In genomic region chr4:78660559-78660958, GRCh38 we compare ENCODE assay signal across 19 cellular contexts.
DNase-seq lines count a peak whose midpoint lies in the region; ATAC-seq, FAIRE-seq and TF ChIP-seq lines count a peak whose summit lies in the region.
"Had no signal": no experiment of that assay in that cellular context is flagged by ENCODE, and none has a peak within 500 bp of the region (broad histone marks: within the 10 kb centered on the region; RNA-seq: fewer than 3 reads in every experiment).

No MANE protein-coding gene starts in this region.

- in situ Hi-C loops in IMR-90 (cut with MboI; ENCODE audit: low sequenced_read_pairs) (no loop called here), K562 (cut with MboI) (no loop called here)

- BruUV-seq in IMR-90 (replicated peaks; lab: Mats Ljungman, UMichigan) = no TSS peak
- BruUV-seq in K562 (replicated peaks; lab: Mats Ljungman, UMichigan) = no TSS peak

- dilution Hi-C loops in IMR-90 (cut with HindIII; ENCODE audit: low sequenced_read_pairs, unreplicated experiment) = no loop called here

- FAIRE-seq in K562 (lab: Jason Lieb, UNC) = no peak
- FAIRE-seq: G401.6, GM12891, HepG2, HTR-8/SVneo had no signal

- H3K4ac ChIP-seq in IMR-90 (ENCODE audit: low read depth, low read length) = no peak overlapping the region

- 100% methylated on average over 1 of the region's 4 CpGs; no CpG with 5 or more reads in 1 of the 2 experiments for WGBS in IMR-90 (ENCODE audit: extremely low coverage in 2 of 2, insufficient read length in 1 of 2), 2 experiments
- 41% methylated on average over 4 of the region's 4 CpGs for WGBS in K562 (ENCODE audit: insufficient coverage, low coverage, missing lambda C conversion rate)

- H3K4me1 ChIP-seq in IMR-90 (ENCODE audit: control insufficient read depth, insufficient read depth, low read length) = peaks cover 5% of the 10 kb centered on the region; the same call in 1 of the 2 replicates
- H3K4me1 ChIP-seq in K562 (replicated peaks in 1 of 2; ENCODE audit: control insufficient read depth in 2 of 2, insufficient read depth in 2 of 2, low read length in 2 of 2) = peaks cover 24 to 71% of the 10 kb centered on the region in 2 experiments
- H3K4me1 ChIP-seq in neutrophil (ENCODE audit: control insufficient read depth in 1 of 2, insufficient read depth in 1 of 2, low read depth in 1 of 2, low read length in 1 of 2) = peaks cover 77 to 83% of the 10 kb centered on the region in 2 experiments

- no peak overlapping the region for H2BK120ac ChIP-seq in IMR-90 (ENCODE audit: low read depth, low read length)

- H3K4me3 ChIP-seq in IMR-90 (ENCODE audit: insufficient read depth, low read depth, low read length) = no peak overlapping the region
- H3K4me3 ChIP-seq in K562 = no peak overlapping the region
- H3K4me3 ChIP-seq in neutrophil (ENCODE audit: low read depth in 1 of 2, low read length in 1 of 2) = no peak overlapping the region
- H3K4me3 ChIP-seq in WERI-Rb-1 (ENCODE audit: low read depth, low read length) = no peak overlapping the region

- H3K9me1 ChIP-seq in IMR-90 (ENCODE audit: insufficient read depth, low read length) (0 out of 2 replicates have a peak, but pooled peaks cover 3% of the 10 kb centered on the region), K562 (ENCODE audit: control insufficient read depth, insufficient read depth, low read length) (no peaks in the 10 kb centered on the region)

- no peaks in the 10 kb centered on the region for H3K79me1 ChIP-seq in IMR-90 (ENCODE audit: low read depth in 1 of 2, low read length in 2 of 2)

- TF ChIP-seq EP300 in K562 (IDR thresholded peaks at IDR 0.05; ENCODE audit: low read length) = no peak

- no peak for TF ChIP-seq CTCF in IMR-90 (conservative IDR thresholded peaks at IDR 0.05; ENCODE audit: low read depth, low read length)
- TF ChIP-seq CTCF in K562 (IDR thresholded peaks at IDR 0.05 in 2 of 3, conservative IDR thresholded peaks at IDR 0.05 in 1 of 3; ENCODE audit: insufficient read depth in 2 of 3, low read depth in 1 of 3, low read length in 3 of 3) = no peak
- no peak for TF ChIP-seq CTCF in neutrophil (IDR thresholded peaks at IDR 0.05)
- no peak for TF ChIP-seq CTCF in WERI-Rb-1 (IDR thresholded peaks at IDR 0.05; ENCODE audit: low read depth, low read length)

- TF ChIP-seq POLR2A in IMR-90 (IDR thresholded peaks at IDR 0.05; ENCODE audit: low read depth, low read length) = no peak
- TF ChIP-seq POLR2A in K562 (conservative IDR thresholded peaks at IDR 0.05) = no peak

- no peak overlapping the region for H4K91ac ChIP-seq in IMR-90 (ENCODE audit: insufficient read depth, low read depth, low read length)

- H4K20me1 ChIP-seq in IMR-90 (ENCODE audit: insufficient read depth, low read length) (no peaks in the 10 kb centered on the region), K562 (replicated peaks; ENCODE audit: control insufficient read depth, insufficient read depth, low read length) (no peaks in the 10 kb centered on the region)

- H3K4me2 ChIP-seq in IMR-90 (ENCODE audit: low read depth, low read length) (no peak overlapping the region), K562 (ENCODE audit: insufficient read depth, low read length) (no peak overlapping the region)

- no peak for TF ChIP-seq RAD21 in IMR-90 (IDR thresholded peaks at IDR 0.05; ENCODE audit: low read length)
- TF ChIP-seq RAD21 in K562 (CRISPR knock-in tag; conservative IDR thresholded peaks at IDR 0.05 in 1 of 2, IDR thresholded peaks at IDR 0.05 in 1 of 2) = no peak

- ATAC-seq in IMR-90 (ENCODE audit: low read depth) (no peak), K562 (no peak), GM19463 (IDR thresholded peaks at IDR 0.05; ENCODE audit: unreplicated experiment) (no peak)
- ATAC-seq: HepG2 had no signal

- CTCF ChIA-PET in IMR-90 (lab: Yijun Ruan, JAX) = interaction anchor here (1.4 kb wide), 1 partner anchor 14 kb away, joined by 4 read pairs; no protein-coding TSS in a partner anchor
- CTCF ChIA-PET in K562 (lab: Yijun Ruan, JAX; ENCODE audit: low intra/inter-chr PET ratio) = no interaction called here

- intact Hi-C loops in IMR-90 (cut with micrococcal nuclease) = no loop called here
- intact Hi-C loops in K562 (cut with micrococcal nuclease) = no loop called here

- no peak overlapping the region for H2BK15ac ChIP-seq in IMR-90 (ENCODE audit: low read depth, low read length)

- H3K9me3 ChIP-seq in IMR-90 (ENCODE audit: control insufficient read depth, insufficient read depth, low read length) (no peaks in the 10 kb centered on the region), K562 (replicated peaks; ENCODE audit: control insufficient read depth, insufficient read depth, low read depth, low read length) (no peaks in the 10 kb centered on the region), neutrophil (no peaks in the 10 kb centered on the region), WERI-Rb-1 (ENCODE audit: severe bottlenecking) (no peaks in the 10 kb centered on the region)

- POLR2A ChIA-PET in IMR-90 (lab: Charles Lee; ENCODE audit: unreplicated experiment) = no interaction called here
- POLR2A ChIA-PET in K562 (lab: Yijun Ruan, JAX) = interaction anchor here (1.2 to 1.8 kb wide), 2 partner anchors 10 to 23 kb away, joined by 3 to 5 read pairs; no protein-coding TSS in a partner anchor

- H2AK9ac ChIP-seq in IMR-90 (replicated peaks; ENCODE audit: low read depth, low read length, poor library complexity) = no peak overlapping the region

- H3K36me3 ChIP-seq in IMR-90 (ENCODE audit: control insufficient read depth, insufficient read depth, low read length) (no peaks in the 10 kb centered on the region), K562 (ENCODE audit: control insufficient read depth, insufficient read depth, low read length) (no peaks in the 10 kb centered on the region), neutrophil (no peaks in the 10 kb centered on the region), WERI-Rb-1 (no peaks in the 10 kb centered on the region)

- H2BK20ac ChIP-seq in IMR-90 (ENCODE audit: low read depth, low read length) = no peak overlapping the region

- no peaks in the 10 kb centered on the region for H3K27me3 ChIP-seq in IMR-90 (ENCODE audit: control insufficient read depth, insufficient read depth, low read length)
- H3K27me3 ChIP-seq in K562 (ENCODE audit: control insufficient read depth in 2 of 2, insufficient read depth in 2 of 2, low read length in 2 of 2) = no peaks in the 10 kb centered on the region
- no peaks in the 10 kb centered on the region for H3K27me3 ChIP-seq in neutrophil
- H3K27me3 ChIP-seq in WERI-Rb-1 (ENCODE audit: insufficient read depth, low read depth, severe bottlenecking) = no peaks in the 10 kb centered on the region

- H2AFZ ChIP-seq in IMR-90 (replicated peaks; ENCODE audit: low read length, poor library complexity) (no peak overlapping the region), K562 (ENCODE audit: low read depth, low read length) (no peak overlapping the region)

- no peak overlapping the region for H3K14ac ChIP-seq in IMR-90 (replicated peaks; ENCODE audit: low read depth, low read length)

- H2BK5ac ChIP-seq in IMR-90 (ENCODE audit: low read depth, low read length, poor library complexity, severe bottlenecking) = no peak overlapping the region

- H3K18ac ChIP-seq in IMR-90 (ENCODE audit: low read depth, low read length) = no peak overlapping the region

- H3K9ac ChIP-seq in IMR-90 (ENCODE audit: low read depth, low read length) = no peak overlapping the region
- H3K9ac ChIP-seq in K562 (ENCODE audit: insufficient read depth in 1 of 2, low read depth in 2 of 2, low read length in 2 of 2) = no peak overlapping the region

- H4K8ac ChIP-seq in IMR-90 (ENCODE audit: low read depth in 2 of 2, low read length in 2 of 2) = no peak overlapping the region

- DNase-seq in EH (ENCODE audit: low read depth) (peak; percentile 21), IMR-90 (no peak), K562 (ENCODE audit: extremely low read depth in 1 of 4, low spot score in 3 of 4) (no peak), NCI-H2171 (lab: John Stamatoyannopoulos, UW) (no peak), NCI-H2107 treated with DMSO at 0.1 percent for 48 hours (lab: John Stamatoyannopoulos, UW; ENCODE audit: unreplicated experiment) (no peak), WERI-Rb-1 (no peak)
- DNase-seq: AML-193; C1 segment of cervical spinal cord; Calu3; CD4-positive, alpha-beta T cell; DMS 273 treated with DMSO at 0.1 percent for 48 hours; GOT3; H9 had no signal

- H4K5ac ChIP-seq in IMR-90 (ENCODE audit: low read depth, low read length) = no peak overlapping the region

- H3K79me2 ChIP-seq in K562 (ENCODE audit: control insufficient read depth, insufficient read depth, low read length) = no peaks in the 10 kb centered on the region

- H3K56ac ChIP-seq in IMR-90 (ENCODE audit: extremely low read depth, insufficient read depth, low read length) = no peak overlapping the region

- H2AK5ac ChIP-seq in IMR-90 (ENCODE audit: low read depth, low read length) = no peak overlapping the region

- H3K27ac ChIP-seq in IMR-90 (ENCODE audit: insufficient read depth, low read length) (no peak overlapping the region), K562 (ENCODE audit: extremely low read depth, low read depth, low read length) (no peak overlapping the region), neutrophil (peak overlapping the region; percentile 97), WERI-Rb-1 (no peak overlapping the region)

- H3K23ac ChIP-seq in IMR-90 (ENCODE audit: low read depth, low read length) = no peak overlapping the region

TF ChIP-seq in IMR-90, 13 proteins besides CTCF, POLR2A, EP300 and RAD21:
- 0 out of 2 replicates have a peak, but pooled peaks have one; percentile 17 for TF ChIP-seq CEBPB (IDR thresholded peaks at IDR 0.05; ENCODE audit: low read depth, low read length)
- TF ChIP-seq FOS (IDR thresholded peaks at IDR 0.05; ENCODE audit: low read depth, low read length) = no peak

TF ChIP-seq in K562, 482 proteins besides CTCF, POLR2A, EP300 and RAD21 (continues in another document):
- TF ChIP-seq SRSF7 (optimal IDR thresholded peaks at IDR 0.05; ENCODE audit: low read depth, low read length) = no peak
- no peak for TF ChIP-seq CEBPG (CRISPR knock-in tag; IDR thresholded peaks at IDR 0.05)
- TF ChIP-seq CEBPG (tag; conservative IDR thresholded peaks at IDR 0.05 in 1 of 2, IDR thresholded peaks at IDR 0.05 in 1 of 2) = peak in 1 of 2 experiments; percentile 51; a peak in 1 of 4 replicates
- no peak for TF ChIP-seq ZNF695 (CRISPR knock-in tag; IDR thresholded peaks at IDR 0.05)
- no peak for TF ChIP-seq SIX5 (IDR thresholded peaks at IDR 0.05; ENCODE audit: borderline replicate concordance in 1 of 2, insufficient read depth in 1 of 2, low read depth in 1 of 2, low read length in 2 of 2)
- peak; percentile 78 for TF ChIP-seq FOSL1 (tag; conservative IDR thresholded peaks at IDR 0.05)
- no peak for TF ChIP-seq CBFB (CRISPR knock-in tag; IDR thresholded peaks at IDR 0.05)
- no peak for TF ChIP-seq HNRNPL (IDR thresholded peaks at IDR 0.05; ENCODE audit: low read depth, low read length)
- TF ChIP-seq ZNF175 (CRISPR knock-in tag; IDR thresholded peaks at IDR 0.05; ENCODE audit: low read depth) = 0 out of 2 replicates have a peak, but pooled peaks have one; percentile 35
- TF ChIP-seq SMARCE1 (IDR thresholded peaks at IDR 0.05) = peak; percentile 31; the same call in 1 of the 2 replicates
- no peak for TF ChIP-seq CBX8 (IDR thresholded peaks at IDR 0.05; ENCODE audit: borderline replicate concordance, extremely low read depth, low read depth, low read length, poor library complexity, severe bottlenecking)
- TF ChIP-seq CTBP1 (IDR thresholded peaks at IDR 0.05; ENCODE audit: borderline replicate concordance) = 0 out of 2 replicates have a peak, but pooled peaks have one; percentile 22
